In the genomic region with DNA sequence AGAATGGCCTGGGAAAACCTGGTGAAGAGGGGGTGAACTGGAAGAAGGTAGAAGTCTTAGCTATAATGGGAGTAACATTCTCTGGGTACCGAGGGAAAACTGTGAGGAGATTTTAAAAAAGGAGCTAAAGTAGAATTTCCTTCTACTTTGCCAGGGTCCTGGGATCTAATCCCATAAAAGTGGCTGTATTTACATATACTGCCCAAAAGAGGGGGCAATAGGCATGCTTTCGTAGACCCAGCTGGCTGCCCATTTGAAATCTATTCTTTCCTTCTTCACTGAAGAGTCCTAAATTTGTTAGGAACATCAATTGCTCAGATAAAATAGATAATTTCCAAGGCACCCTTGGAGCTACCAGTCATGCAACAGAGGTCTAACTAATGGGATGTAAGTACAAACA, we compare ENCODE assay signal across 8 cellular contexts.
DNase-seq lines count a peak whose midpoint lies in the region; ATAC-seq and TF ChIP-seq lines count a peak whose summit lies in the region.

No MANE protein-coding gene starts in this region.

- H3K9me3 Mint-ChIP-seq in type B pancreatic cell, result no peaks in the 10 kb centered on the region

- H3K4me1 Mint-ChIP-seq in type B pancreatic cell (ENCODE audit: unreplicated experiment), result no peaks in the 10 kb centered on the region

- H3K4me1 ChIP-seq in OCI-LY7 (ENCODE audit: insufficient read depth, low read length, poor library complexity, severe bottlenecking), result no peaks in the 10 kb centered on the region
- H3K4me1 ChIP-seq in ovary (ENCODE audit: insufficient read depth), result no peaks in the 10 kb centered on the region

- peaks cover 79% of the 10 kb centered on the region for H3K36me3 ChIP-seq in OCI-LY7 (ENCODE audit: insufficient read depth, low read length)
- H3K36me3 ChIP-seq in ovary, result no peaks in the 10 kb centered on the region

- intact Hi-C loops in OCI-LY7 (cut with micrococcal nuclease; ENCODE audit: unreplicated experiment), result no loop called here
- intact Hi-C loops in ovary (cut with DNase I), result no loop called here

- no peaks in the 10 kb centered on the region for H3K27me3 Mint-ChIP-seq in type B pancreatic cell

- no TSS peak for BruUV-seq in OCI-LY7 (replicated peaks; lab: Mats Ljungman, UMichigan)

- no peak for ATAC-seq in HG03520 (IDR thresholded peaks at IDR 0.05; ENCODE audit: unreplicated experiment)

- TF ChIP-seq EP300 in ovary (IDR thresholded peaks at IDR 0.05), result no peak

- H3K4me3 ChIP-seq in OCI-LY7 (ENCODE audit: low read depth, low read length, poor library complexity, severe bottlenecking) (no peak overlapping the region), fibroblast of mammary gland (ENCODE audit: control insufficient read depth, low read depth, low read length) (no peak overlapping the region), ovary (no peak overlapping the region)

- H3K79me2 ChIP-seq in OCI-LY7 (ENCODE audit: insufficient read depth, low read depth, low read length), result no peaks in the 10 kb centered on the region

- CTCF ChIA-PET in OCI-LY7 (lab: Charles Lee; ENCODE audit: unreplicated experiment), result no interaction called here

- H4K20me1 ChIP-seq in OCI-LY7 (ENCODE audit: insufficient read depth, low read length), result no peaks in the 10 kb centered on the region

- H2AFZ ChIP-seq in OCI-LY7 (ENCODE audit: low read length), result no peak overlapping the region

- no peak overlapping the region for H3K4me2 ChIP-seq in OCI-LY7 (ENCODE audit: low read length)

- no peak for TF ChIP-seq POLR2A in ovary (IDR thresholded peaks at IDR 0.05)

- POLR2A ChIA-PET in OCI-LY7 (lab: Charles Lee), result no interaction called here

- peak; percentile 72 for TF ChIP-seq CTCF in OCI-LY7 (conservative IDR thresholded peaks at IDR 0.05; ENCODE audit: low read length)
- TF ChIP-seq CTCF in fibroblast of mammary gland (conservative IDR thresholded peaks at IDR 0.05; ENCODE audit: control insufficient read depth, insufficient read depth, low read depth, low read length), result peak; percentile 54
- TF ChIP-seq CTCF in type B pancreatic cell (conservative IDR thresholded peaks at IDR 0.05), result peak; percentile 68
- no peak for TF ChIP-seq CTCF in ovary (IDR thresholded peaks at IDR 0.05)

- WGBS in ovary, 3 donors, result 74 to 88% (median 86%) methylated on average over 2 of the region's 2 CpGs

- no peak overlapping the region for H3K27ac ChIP-seq in OCI-LY7 (ENCODE audit: low read depth, low read length, poor library complexity, severe bottlenecking)
- no peak overlapping the region for H3K27ac ChIP-seq in ovary

- no peaks in the 10 kb centered on the region for H3K27me3 ChIP-seq in ovary

- H3K36me3 Mint-ChIP-seq in type B pancreatic cell, result peaks cover 20% of the 10 kb centered on the region

- H3K9me2 ChIP-seq in OCI-LY7 (ENCODE audit: insufficient read depth, low read length), result no peaks in the 10 kb centered on the region

- H3K4me3 Mint-ChIP-seq in type B pancreatic cell, result no peak overlapping the region

- peak; percentile 12 for DNase-seq in A172 (ENCODE audit: low spot score)
- peak; percentile 21 for DNase-seq in Daoy (ENCODE audit: low read depth)
- DNase-seq in OCI-LY7 (ENCODE audit: low spot score), result peak; percentile 17
- DNase-seq in fibroblast of mammary gland (ENCODE audit: low read depth), result peak; percentile 46
- no peak for DNase-seq in type B pancreatic cell (ENCODE audit: extremely low spot score, unreplicated experiment)
- DNase-seq in ovary, result no peak
- no peak for DNase-seq in NCI-H128 (lab: John Stamatoyannopoulos, UW; ENCODE audit: unreplicated experiment)

- H3K9me3 ChIP-seq in OCI-LY7 (ENCODE audit: low read length) (no peaks in the 10 kb centered on the region), ovary (no peaks in the 10 kb centered on the region)

- H3K27ac Mint-ChIP-seq in type B pancreatic cell, result no peak overlapping the region

Comparison
In these comparisons a context has a peak if more than half of its experiments do, and no peak if none do; other contexts are left out.
1. DNase-seq: peak in A172 (single experiment), Daoy (single experiment), OCI-LY7 (single experiment) and fibroblast of mammary gland (single experiment); none in type B pancreatic cell (single experiment), ovary (0 of 5) and NCI-H128 (single experiment).
2. CTCF ChIP-seq: peak in OCI-LY7 (single experiment), fibroblast of mammary gland (single experiment) and type B pancreatic cell (single experiment); none in ovary (0 of 3).